ENCODE assay signal across 17 cellular contexts in the genomic region with DNA sequence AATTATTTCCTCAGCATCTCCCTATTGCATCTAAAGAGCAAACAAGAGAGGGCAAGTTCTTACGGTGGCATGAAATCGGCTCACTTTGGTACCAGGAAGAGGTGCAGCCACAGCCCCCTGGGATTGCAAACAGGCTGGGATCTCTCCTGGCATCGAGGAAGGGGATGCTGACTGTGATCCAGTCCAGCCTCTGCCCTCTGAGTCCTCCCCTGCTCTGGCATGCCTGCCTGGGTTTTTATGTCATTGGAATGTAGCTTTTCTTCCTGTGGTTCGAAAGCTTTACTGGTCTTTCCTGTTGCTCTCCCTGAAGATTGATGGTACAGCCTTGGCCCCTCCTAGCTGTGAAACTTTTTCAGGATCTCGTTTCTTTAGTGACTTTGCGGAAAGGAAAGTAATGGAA. TPM values are rescaled to one million over a fixed set of nuclear protein-coding genes. Genes with fewer than 3 reads are reported as not detected.
DNase-seq lines count a peak whose midpoint lies in the region; ATAC-seq and TF ChIP-seq lines count a peak whose summit lies in the region.
"Had no signal": no experiment of that assay in that cellular context is flagged by ENCODE, and none has a peak within 500 bp of the region (broad histone marks: within the 10 kb centered on the region; RNA-seq: fewer than 3 reads in every experiment).

No MANE protein-coding gene starts in this region.

- no peak overlapping the region for H3K4me2 ChIP-seq in PC-9

- H3K4me1 ChIP-seq in PC-9 (replicated peaks; ENCODE audit: insufficient read depth), result peaks cover 9% of the 10 kb centered on the region; the same call in 1 of the 2 replicates
- H3K4me1 ChIP-seq: transverse colon had no signal

- ATAC-seq in esophagus mucosa (peak; percentile 84), GM21360 (IDR thresholded peaks at IDR 0.05; ENCODE audit: unreplicated experiment) (no peak)
- ATAC-seq: activated CD8-positive, alpha-beta T cell treated with anti-CD3 and anti-CD28 coated beads for 36 hours; K562 had no signal

- no peak overlapping the region for H3K27ac ChIP-seq in PC-9
- H3K27ac ChIP-seq: transverse colon had no signal

- intact Hi-C loops in PC-9 (cut with micrococcal nuclease; ENCODE audit: unreplicated experiment), result loop anchor here (1.0 kb wide), 2 partner anchors 17 to 40 kb away; no protein-coding TSS in a partner anchor

- no peaks in the 10 kb centered on the region for H3K9me2 ChIP-seq in PC-9 (ENCODE audit: insufficient read depth)

- no peaks in the 10 kb centered on the region for H3K79me2 ChIP-seq in PC-9 (ENCODE audit: low read depth)

- no peaks in the 10 kb centered on the region for H3K9me3 Mint-ChIP-seq in mesothelial cell of epicardium
- H3K9me3 Mint-ChIP-seq: activated CD8-positive, alpha-beta T cell treated with anti-CD3 and anti-CD28 coated beads for 36 hours had no signal

- H3K27me3 ChIP-seq in PC-9 (ENCODE audit: insufficient read depth, low read depth), result no peaks in the 10 kb centered on the region

- peaks cover 6% of the 10 kb centered on the region for H3K36me3 Mint-ChIP-seq in mesothelial cell of epicardium

- no TSS peak for BruUV-seq in PC-9 (replicated peaks; lab: Mats Ljungman, UMichigan)

- H4K20me1 ChIP-seq in PC-9 (ENCODE audit: insufficient read depth), result no peaks in the 10 kb centered on the region

- H3K4me1 Mint-ChIP-seq in mesothelial cell of epicardium, result peaks cover 25% of the 10 kb centered on the region
- H3K4me1 Mint-ChIP-seq: B cell, brain had no signal

- no peaks in the 10 kb centered on the region for H3K36me3 ChIP-seq in PC-9 (ENCODE audit: low read depth)
- H3K36me3 ChIP-seq: transverse colon had no signal

- POLR2A ChIA-PET in PC-9 (lab: Charles Lee; ENCODE audit: unreplicated experiment) (interaction anchor here (0.5 to 0.6 kb wide), 5 partner anchors 31 to 714 kb away, joined by 4 to 14 read pairs (median 5); no protein-coding TSS in a partner anchor), GM10248 (lab: Yijun Ruan, JAX) (no interaction called here)

- H3K27me3 Mint-ChIP-seq in mesothelial cell of epicardium (ENCODE audit: low read depth), result peaks cover 2% of the 10 kb centered on the region
- H3K27me3 Mint-ChIP-seq: activated CD8-positive, alpha-beta T cell treated with anti-CD3 and anti-CD28 coated beads for 36 hours had no signal

- TF ChIP-seq CTCF in PC-9 (conservative IDR thresholded peaks at IDR 0.05) (no peak), mesothelial cell of epicardium (IDR thresholded peaks at IDR 0.05; ENCODE audit: unreplicated experiment) (no peak), GM10248 (IDR thresholded peaks at IDR 0.05; ENCODE audit: control extremely low read depth, extremely low read depth, low read depth, missing control alignments) (no peak), foreskin fibroblast (IDR thresholded peaks at IDR 0.05; ENCODE audit: low read depth, low read length) (no peak)

- H3K4me3 ChIP-seq in PC-9, result no peak overlapping the region
- H3K4me3 ChIP-seq in foreskin fibroblast (ENCODE audit: low read depth in 1 of 2, low read length in 2 of 2), result no peak overlapping the region
- H3K4me3 ChIP-seq: K562, transverse colon had no signal

- DNase-seq in EH (ENCODE audit: low read depth) (peak; percentile 73), PC-9 (peak; percentile 69 to 80), mesothelial cell of epicardium (ENCODE audit: low spot score in 2 of 2, unreplicated experiment in 2 of 2) (peak in 1 of 2 experiments; percentile 51), GM10248 (ENCODE audit: extremely low spot score) (no peak), activated T-cell treated with anti-CD3 and anti-CD28 coated beads for 4 hours (no peak), foreskin fibroblast (no peak)
- DNase-seq: activated CD8-positive, alpha-beta T cell treated with anti-CD3 and anti-CD28 coated beads for 36 hours; activated gamma-delta T cell; NCI-H187; NCI-H69; posterior cingulate gyrus; transverse colon had no signal

- peak overlapping the region; percentile 74 for H3K27ac Mint-ChIP-seq in mesothelial cell of epicardium
- H3K27ac Mint-ChIP-seq: activated CD8-positive, alpha-beta T cell treated with anti-CD3 and anti-CD28 coated beads for 36 hours; B cell; brain had no signal

- peaks cover 2% of the 10 kb centered on the region; the same call in 1 of the 2 replicates for H3F3A ChIP-seq in PC-9 (ENCODE audit: insufficient read depth, low read depth)

- H3K9me3 ChIP-seq in PC-9 (ENCODE audit: insufficient read depth, low read depth), result no peaks in the 10 kb centered on the region; the same call in 1 of the 2 replicates
- H3K9me3 ChIP-seq: transverse colon had no signal

- no peak overlapping the region for H2AFZ ChIP-seq in PC-9

- no peak overlapping the region for H3K4me3 Mint-ChIP-seq in mesothelial cell of epicardium
- H3K4me3 Mint-ChIP-seq: activated CD8-positive, alpha-beta T cell treated with anti-CD3 and anti-CD28 coated beads for 36 hours; B cell; brain had no signal

- CTCF ChIA-PET in PC-9 (lab: Charles Lee), result no interaction called here
- CTCF ChIA-PET in GM10248 (lab: Yijun Ruan, JAX), result interaction anchor here (1.4 to 4.9 kb wide), 3 partner anchors 19 to 39 kb away, joined by 3 to 25 read pairs (median 4); no protein-coding TSS in a partner anchor

RNA-seq across cellular contexts. Expression of gene SLC46A2, which starts 6.6 kb away (rescaled TPM):
- total RNA-seq in PC-9 (2021) (not detected in 2 replicates), esophagus mucosa (0.44 TPM), mesothelial cell of epicardium (not detected in 3 replicates)
- total RNA-seq: activated CD8-positive, alpha-beta T cell treated with anti-CD3 and anti-CD28 coated beads for 36 hours; B cell; K562; transverse colon had no signal

Comparison
In these comparisons a context has a peak if more than half of its experiments do, and no peak if none do; other contexts are left out.
1. DNase-seq: peak in EH (single experiment) and PC-9 (2 of 2); none in GM10248 (single experiment), activated T-cell treated with anti-CD3 and anti-CD28 coated beads for 4 hours (single experiment) and foreskin fibroblast (0 of 2).